9 cellular contexts compared by ENCODE assay signal in the genomic region with DNA sequence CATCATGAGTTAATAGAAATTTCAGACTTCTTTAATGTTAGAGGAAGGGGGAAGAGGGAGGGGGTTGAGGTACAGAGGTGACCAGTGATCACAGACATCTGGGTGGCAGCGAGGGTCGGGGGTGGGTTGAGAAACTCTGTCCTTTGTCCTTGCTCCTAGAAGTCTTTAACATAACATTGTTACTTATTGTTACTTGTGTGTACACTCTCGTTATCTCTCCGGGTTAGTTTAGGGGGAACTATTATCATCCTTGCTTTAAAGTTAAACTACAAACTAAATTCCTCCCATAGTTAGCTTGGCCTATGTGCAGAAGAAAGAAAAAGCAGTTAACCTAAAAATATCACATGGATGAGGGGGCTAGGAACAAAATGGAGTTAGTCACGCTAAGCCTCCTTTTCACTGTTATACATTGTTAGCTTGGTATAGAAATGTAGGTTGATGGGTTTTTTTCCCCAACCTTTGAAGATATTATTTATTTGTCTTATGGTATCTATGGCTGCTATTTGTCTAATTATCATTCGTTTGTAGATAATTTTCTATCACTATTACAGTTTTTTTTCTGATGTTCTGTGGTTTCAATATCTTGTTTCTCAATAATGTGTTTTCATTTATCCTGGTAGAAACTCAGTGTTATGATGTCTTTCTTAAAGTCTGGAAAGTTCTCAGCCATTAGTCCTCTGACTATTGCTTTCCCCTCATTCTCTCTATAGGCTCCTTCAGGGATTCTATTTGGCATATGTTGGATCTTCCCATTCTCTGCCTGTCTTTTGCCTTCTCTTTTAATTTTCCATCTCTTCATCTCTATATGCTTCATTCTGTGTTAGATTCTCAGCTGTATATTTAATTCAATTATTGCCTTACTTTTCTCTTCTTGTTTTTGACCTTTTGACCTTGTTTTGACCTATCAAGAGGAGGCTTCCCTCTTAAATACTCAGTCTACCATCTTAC. TPM values are rescaled to one million over a fixed set of nuclear protein-coding genes. Genes with fewer than 3 reads are reported as not detected.
"Had no signal": no experiment of that assay in that cellular context is flagged by ENCODE, and none has a peak within 500 bp of the region (broad histone marks: within the 10 kb centered on the region; RNA-seq: fewer than 3 reads in every experiment).

No MANE protein-coding gene starts in this region.

- H3K27ac Mint-ChIP-seq: GM23338, H9, HFFc6 had no signal

- H3K4me2 ChIP-seq: GM23338 had no signal

- ATAC-seq: GM23338 had no signal

- H3K27ac ChIP-seq: HL-60 had no signal

- DNase-seq: H9, HCEC 1CT, HFFc6, IMR-90, KBM-7 had no signal

- H2AFZ ChIP-seq: GM23338 had no signal

- H3K4me3 Mint-ChIP-seq: GM23338, H9, HFFc6 had no signal

- FAIRE-seq: H1, H54 had no signal

- H3K4me3 ChIP-seq: GM23338 had no signal

RNA-seq across cellular contexts. Expression of gene B4GALT6, which starts 13.2 kb away (rescaled TPM):
- total RNA-seq: HFFc6 had no signal
